Comparison of ENCODE assay signal across 10 cellular contexts in genomic region chr17:76584427-76585047, GRCh38. TPM values are rescaled to one million over a fixed set of nuclear protein-coding genes. Genes with fewer than 3 reads are reported as not detected.
DNase-seq lines count a peak whose midpoint lies in the region; ATAC-seq and TF ChIP-seq lines count a peak whose summit lies in the region.
"Had no signal": no experiment of that assay in that cellular context is flagged by ENCODE, and none has a peak within 500 bp of the region (broad histone marks: within the 10 kb centered on the region; RNA-seq: fewer than 3 reads in every experiment).

No MANE protein-coding gene starts in this region.

- H3K4me2 ChIP-seq in fibroblast of lung (ENCODE audit: extremely low read depth, insufficient read depth, low read length): peak overlapping the region; percentile 87

- no peaks in the 10 kb centered on the region for H3K36me3 ChIP-seq in CD8-positive, alpha-beta T cell (ENCODE audit: insufficient read depth, low read length)
- H3K36me3 ChIP-seq in RWPE2 (ENCODE audit: low read depth) (no peaks in the 10 kb centered on the region; the same call in 1 of the 2 replicates), fibroblast of lung (ENCODE audit: control insufficient read depth, insufficient read depth, low read length) (no peaks in the 10 kb centered on the region)

- no peaks in the 10 kb centered on the region for H4K20me1 ChIP-seq in fibroblast of lung (ENCODE audit: control insufficient read depth, extremely low read depth, insufficient read depth, low read length)

- no peaks in the 10 kb centered on the region for H3K36me3 Mint-ChIP-seq in CD8-positive, alpha-beta T cell
- no peaks in the 10 kb centered on the region for H3K36me3 Mint-ChIP-seq in osteocyte (ENCODE audit: unreplicated experiment)

- POLR2A ChIA-PET in CD8-positive, alpha-beta T cell (lab: Charles Lee): interaction anchor here (0.9 to 1.5 kb wide), 2 partner anchors 23 to 27 kb away, joined by 4 read pairs; no protein-coding TSS in a partner anchor

- H3K27me3 ChIP-seq in CD8-positive, alpha-beta T cell (ENCODE audit: insufficient read depth, low read length): peaks cover 13% of the 10 kb centered on the region
- H3K27me3 ChIP-seq in RWPE2 (ENCODE audit: insufficient read depth, poor library complexity, severe bottlenecking) (no peaks in the 10 kb centered on the region), fibroblast of lung (ENCODE audit: control insufficient read depth, insufficient read depth, low read length) (peaks cover 20% of the 10 kb centered on the region)

- no peak overlapping the region for H3K27ac Mint-ChIP-seq in CD8-positive, alpha-beta T cell
- no peak overlapping the region for H3K27ac Mint-ChIP-seq in osteocyte (ENCODE audit: unreplicated experiment)

- intact Hi-C loops in CD8-positive, alpha-beta T cell (cut with DNase I, micrococcal nuclease): loop anchor here (2.0 to 5.0 kb wide), 2 partner anchors 18 to 37 kb away; no protein-coding TSS in a partner anchor

- no peaks in the 10 kb centered on the region for H3K9me3 ChIP-seq in CD8-positive, alpha-beta T cell (ENCODE audit: low read length)
- H3K9me3 ChIP-seq in RWPE2 (ENCODE audit: severe bottlenecking) (no peaks in the 10 kb centered on the region), fibroblast of lung (ENCODE audit: control insufficient read depth, insufficient read depth, low read depth, low read length) (no peaks in the 10 kb centered on the region)

- H3K4me3 Mint-ChIP-seq in CD8-positive, alpha-beta T cell: peak overlapping the region; percentile 76
- peak overlapping the region; percentile 69 for H3K4me3 Mint-ChIP-seq in osteocyte (ENCODE audit: unreplicated experiment)

- no peak for DNase-seq in CD8-positive, alpha-beta T cell
- DNase-seq in RWPE2 (ENCODE audit: low spot score) (no peak), fibroblast of lung (ENCODE audit: low read depth in 2 of 2) (peak in 1 of 2 donors; percentile 18), osteocyte (ENCODE audit: extremely low spot score, unreplicated experiment) (no peak), D341Med (ENCODE audit: low spot score) (no peak), COR-L47 (lab: John Stamatoyannopoulos, UW) (no peak), C1 segment of cervical spinal cord (lab: John Stamatoyannopoulos, UW) (no peak)
- DNase-seq: activated gamma-delta T cell treated with Interleukin-2 at 50 U/mL for 16 hours had no signal

- no peaks in the 10 kb centered on the region for H3K9me3 Mint-ChIP-seq in CD8-positive, alpha-beta T cell
- H3K9me3 Mint-ChIP-seq in osteocyte (ENCODE audit: unreplicated experiment): no peaks in the 10 kb centered on the region

- peak overlapping the region; percentile 59 for H2AFZ ChIP-seq in fibroblast of lung (ENCODE audit: low read length)

- no peak overlapping the region for H3K27ac ChIP-seq in CD8-positive, alpha-beta T cell (ENCODE audit: low read depth, low read length)
- H3K27ac ChIP-seq in RWPE2 (ENCODE audit: poor library complexity, severe bottlenecking) (peak overlapping the region; percentile 88), fibroblast of lung (ENCODE audit: insufficient read depth, low read length) (no peak overlapping the region)

- H3K4me3 ChIP-seq in CD8-positive, alpha-beta T cell (ENCODE audit: low read depth, low read length): peak overlapping the region; percentile 43
- H3K4me3 ChIP-seq in RWPE2 (ENCODE audit: severe bottlenecking) (peak overlapping the region; percentile 84), fibroblast of lung (replicated peaks in 1 of 4; ENCODE audit: control extremely low read depth in 1 of 4, insufficient read depth in 1 of 4, low read depth in 3 of 4, low read length in 4 of 4) (peak overlapping the region; percentile 19 to 55 (median 51))

- H3K4me1 ChIP-seq in CD8-positive, alpha-beta T cell (ENCODE audit: insufficient read depth, low read length): peaks cover 12% of the 10 kb centered on the region
- H3K4me1 ChIP-seq in RWPE2 (ENCODE audit: insufficient read depth, poor library complexity, severe bottlenecking) (peaks cover 50% of the 10 kb centered on the region), fibroblast of lung (ENCODE audit: control insufficient read depth, extremely low read depth, insufficient read depth, low read length) (peaks cover 2% of the 10 kb centered on the region)

- H3K9ac ChIP-seq in fibroblast of lung (ENCODE audit: insufficient read depth, low read length): no peak overlapping the region

- H3K27me3 Mint-ChIP-seq in CD8-positive, alpha-beta T cell (ENCODE audit: low read depth): peaks cover 43% of the 10 kb centered on the region
- peaks cover 5% of the 10 kb centered on the region for H3K27me3 Mint-ChIP-seq in osteocyte (ENCODE audit: unreplicated experiment)

- peaks cover 11% of the 10 kb centered on the region for H3K4me1 Mint-ChIP-seq in CD8-positive, alpha-beta T cell (ENCODE audit: low read depth)
- H3K4me1 Mint-ChIP-seq in osteocyte (ENCODE audit: unreplicated experiment): peaks cover 28% of the 10 kb centered on the region

- CTCF ChIA-PET in CD8-positive, alpha-beta T cell (lab: Charles Lee): interaction anchor here (0.8 to 2.1 kb wide), 4 partner anchors 14 to 97 kb away, joined by 3 to 10 read pairs (median 6); no protein-coding TSS in a partner anchor

- no peaks in the 10 kb centered on the region for H3K79me2 ChIP-seq in fibroblast of lung (ENCODE audit: control insufficient read depth, insufficient read depth, low read length)

- TF ChIP-seq CTCF in CD8-positive, alpha-beta T cell (IDR thresholded peaks at IDR 0.05): no peak
- TF ChIP-seq CTCF in RWPE2 (IDR thresholded peaks at IDR 0.05; ENCODE audit: poor library complexity, severe bottlenecking) (no peak), fibroblast of lung (conservative IDR thresholded peaks at IDR 0.05 in 1 of 2, IDR thresholded peaks at IDR 0.05 in 1 of 2; ENCODE audit: low read depth in 1 of 2, low read length in 2 of 2) (no peak), osteocyte (IDR thresholded peaks at IDR 0.05) (no peak)

- ATAC-seq in CD8-positive, alpha-beta T cell: no peak
- ATAC-seq in RWPE2 (ENCODE audit: low read depth): peak; percentile 2
- ATAC-seq in activated CD4-positive, CD25-positive, alpha-beta regulatory T cell treated with anti-CD3 and anti-CD28 coated beads, Interleukin-2, amount 50 U/mL, for 24 hours: no peak

RNA-seq across cellular contexts. Expression of gene ST6GALNAC2, which starts 1.1 kb away (rescaled TPM):
- total RNA-seq in CD8-positive, alpha-beta T cell: 1 to 10 TPM in 1 of 2 experiments, under 1 TPM in 1; 0.50 to 1.7 TPM
- 0.83 and 1.0 TPM in 2 replicates for total RNA-seq in fibroblast of lung
- polyA plus RNA-seq in fibroblast of lung: 0.42 and 1.3 TPM in 2 replicates
- 0.40 and 1.5 TPM in 2 replicates for polyA plus RNA-seq in fibroblast of lung (2012)
- polyA minus RNA-seq in fibroblast of lung (ENCODE audit: low replicate concordance): 3.4 TPM in 1 of 2 replicates, not detected in the other
- 1.9 and 3.3 TPM in 2 replicates for total RNA-seq in osteocyte

RNA-seq across cellular contexts. Expression of gene PRCD, which starts 44.7 kb away (rescaled TPM):
- not detected for total RNA-seq in CD8-positive, alpha-beta T cell
- 4.1 and 4.3 TPM in 2 replicates for total RNA-seq in fibroblast of lung
- 0.72 and 0.89 TPM in 2 replicates for polyA plus RNA-seq in fibroblast of lung
- 1.1 and 2.0 TPM in 2 replicates for polyA plus RNA-seq in fibroblast of lung (2012)
- polyA minus RNA-seq in fibroblast of lung (ENCODE audit: low replicate concordance): not detected in 2 replicates
- 1.3 and 1.4 TPM in 2 replicates for total RNA-seq in osteocyte

RNA-seq across cellular contexts. Expression of gene CYGB, which starts 47.0 kb away (rescaled TPM):
- under 1 TPM; 0.47 to 0.57 TPM for total RNA-seq in CD8-positive, alpha-beta T cell
- total RNA-seq in fibroblast of lung (12.4 and 19.5 TPM in 2 replicates), osteocyte (8.6 and 9.1 TPM in 2 replicates)
- polyA plus RNA-seq in fibroblast of lung: 9.1 and 10.0 TPM in 2 replicates
- polyA plus RNA-seq in fibroblast of lung (2012): 19.9 and 25.0 TPM in 2 replicates
- 15.1 and 19.0 TPM in 2 replicates for polyA minus RNA-seq in fibroblast of lung (ENCODE audit: low replicate concordance)

RNA-seq across cellular contexts. Expression of gene ST6GALNAC1, which starts 59.0 kb away (rescaled TPM):
- not detected for total RNA-seq in CD8-positive, alpha-beta T cell
- total RNA-seq in fibroblast of lung (not detected in 2 replicates), osteocyte (not detected in 2 replicates)
- polyA plus RNA-seq in fibroblast of lung: not detected in 2 replicates
- polyA plus RNA-seq in fibroblast of lung (2012): not detected in 2 replicates
- polyA minus RNA-seq in fibroblast of lung (ENCODE audit: low replicate concordance): not detected in 2 replicates
- total RNA-seq: M059J had no signal
